In the genomic region with DNA sequence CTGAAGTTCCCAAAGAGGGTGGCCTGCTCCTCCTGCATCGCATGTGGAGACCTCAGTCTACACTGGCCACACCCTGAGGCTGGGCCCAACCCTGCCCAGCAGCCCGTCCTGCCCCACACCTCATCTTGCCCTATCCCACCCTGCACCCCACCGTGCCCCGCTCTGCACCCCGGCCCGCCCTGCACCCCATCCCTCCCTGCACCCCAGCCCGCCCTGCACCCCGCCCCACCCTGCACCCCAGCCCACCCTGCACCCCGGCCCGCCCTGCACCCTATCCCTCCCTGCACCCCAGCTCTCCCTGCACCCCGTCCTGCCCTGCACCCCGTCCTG, we compare ENCODE assay signal across 21 cellular contexts. TPM values are rescaled to one million over a fixed set of nuclear protein-coding genes. Genes with fewer than 3 reads are reported as not detected.
DNase-seq lines count a peak whose midpoint lies in the region; ATAC-seq and TF ChIP-seq lines count a peak whose summit lies in the region.
"Had no signal": no experiment of that assay in that cellular context is flagged by ENCODE, and none has a peak within 500 bp of the region (broad histone marks: within the 10 kb centered on the region; RNA-seq: fewer than 3 reads in every experiment).

No MANE protein-coding gene starts in this region.

- H3K4me2 ChIP-seq in neuronal stem cell (ENCODE audit: insufficient read depth, low read length, poor library complexity, severe bottlenecking), result no peak overlapping the region
- no peak overlapping the region for H3K4me2 ChIP-seq in GM23338
- H3K4me2 ChIP-seq: A549 had no signal

- peak overlapping the region; percentile 81 for H2AK5ac ChIP-seq in neuronal stem cell (ENCODE audit: low read depth, low read length)

- H4K8ac ChIP-seq in neuronal stem cell (ENCODE audit: low read depth, low read length), result no peak overlapping the region

- H2BK120ac ChIP-seq in neuronal stem cell (ENCODE audit: low read depth, low read length), result no peak overlapping the region

- H4K91ac ChIP-seq in neuronal stem cell (ENCODE audit: low read depth, low read length, poor library complexity), result no peak overlapping the region

- no peaks in the 10 kb centered on the region for H3K36me3 ChIP-seq in neuronal stem cell (replicated peaks in 1 of 2; ENCODE audit: control insufficient read depth in 2 of 2, insufficient read depth in 2 of 2, low read length in 2 of 2)
- no peaks in the 10 kb centered on the region for H3K36me3 ChIP-seq in GM23338 (ENCODE audit: insufficient read depth)
- H3K36me3 ChIP-seq: BLaER1 treated with 17β-estradiol and CSF1 and Interleukin-3, amounts not matched to agents 10 nM and 100 nM had no signal

- H3K27ac Mint-ChIP-seq in stimulated activated naive CD8-positive, alpha-beta T cell treated with anti-CD3 and anti-CD28 coated beads, Interleukin-15, amount 100 ng/mL, for 72 hours, result no peak overlapping the region
- H3K27ac Mint-ChIP-seq in GM23338, result no peak overlapping the region
- H3K27ac Mint-ChIP-seq: B cell; CD4-positive, alpha-beta T cell; CD8-positive, alpha-beta T cell had no signal

- no peaks in the 10 kb centered on the region for H3K9me2 ChIP-seq in GM23338 (ENCODE audit: insufficient read depth)

- H3K4me1 ChIP-seq in foreskin keratinocyte (peaks cover 3% of the 10 kb centered on the region), neuronal stem cell (ENCODE audit: control insufficient read depth in 2 of 2, insufficient read depth in 1 of 2, low read depth in 1 of 2, low read length in 2 of 2) (peaks cover 9 to 26% of the 10 kb centered on the region in 2 donors), GM23338 (ENCODE audit: insufficient read depth) (peaks cover 9% of the 10 kb centered on the region; the same call in 1 of the 2 replicates)

- H4K20me1 ChIP-seq in GM23338 (replicated peaks; ENCODE audit: insufficient read depth), result no peaks in the 10 kb centered on the region
- H4K20me1 ChIP-seq: BLaER1 treated with 17β-estradiol and CSF1 and Interleukin-3, amounts not matched to agents 10 nM and 100 nM had no signal

- H3K27me3 Mint-ChIP-seq in stimulated activated naive CD8-positive, alpha-beta T cell treated with anti-CD3 and anti-CD28 coated beads, Interleukin-15, amount 100 ng/mL, for 72 hours, result peaks cover 12% of the 10 kb centered on the region
- H3K27me3 Mint-ChIP-seq in GM23338 (ENCODE audit: insufficient read depth, low read depth, poor library complexity), result peaks cover 15% of the 10 kb centered on the region
- H3K27me3 Mint-ChIP-seq: CD4-positive, alpha-beta T cell had no signal

- H3K4me3 ChIP-seq in neuronal stem cell (ENCODE audit: low read length in 2 of 2) (no peak overlapping the region), GM23338 (no peak overlapping the region)
- H3K4me3 ChIP-seq: A549; BLaER1 treated with 17β-estradiol and CSF1 and Interleukin-3, amounts not matched to agents 10 nM and 100 nM had no signal

- H3K27ac ChIP-seq in foreskin keratinocyte, result no peak overlapping the region
- no peak overlapping the region for H3K27ac ChIP-seq in neuronal stem cell (replicated peaks; ENCODE audit: low read length)
- H3K27ac ChIP-seq in GM23338 (ENCODE audit: low read depth), result no peak overlapping the region
- H3K27ac ChIP-seq: 22Rv1, A549, C4-2B had no signal

- no peak overlapping the region for H3K18ac ChIP-seq in neuronal stem cell (ENCODE audit: low read length)

- peaks cover 2% of the 10 kb centered on the region for H3K4me1 Mint-ChIP-seq in stimulated activated naive CD8-positive, alpha-beta T cell treated with anti-CD3 and anti-CD28 coated beads, Interleukin-15, amount 100 ng/mL, for 72 hours
- peaks cover 10% of the 10 kb centered on the region for H3K4me1 Mint-ChIP-seq in GM23338

- no peaks in the 10 kb centered on the region for H3K36me3 Mint-ChIP-seq in GM23338 (ENCODE audit: low read depth)
- H3K36me3 Mint-ChIP-seq: CD8-positive, alpha-beta T cell had no signal

- no peak overlapping the region for H3K9ac ChIP-seq in neuronal stem cell (ENCODE audit: low read depth, low read length, poor library complexity)

- no peak overlapping the region for H3K14ac ChIP-seq in neuronal stem cell (ENCODE audit: low read length)

- DNase-seq in stimulated activated naive CD8-positive, alpha-beta T cell treated with anti-CD3 and anti-CD28 coated beads, Interleukin-15, amount 100 ng/mL, for 72 hours, result no peak
- no peak for DNase-seq in stimulated activated naive CD8-positive, alpha-beta T cell treated with anti-CD3 and anti-CD28 coated beads, Interleukin-15, Interleukin-2, amounts not matched to agents 100 U/mL and 50 U/mL, for 24 hours
- no peak for DNase-seq in foreskin keratinocyte
- DNase-seq in neuronal stem cell (ENCODE audit: low spot score), result no peak
- no peak for DNase-seq in GM23338 (ENCODE audit: low spot score)
- DNase-seq in hepatic stellate cell (ENCODE audit: low spot score), result no peak
- DNase-seq: AML-193; Caco-2; Calu3; CD4-positive, alpha-beta T cell; CD8-positive, alpha-beta T cell; DMS79 treated with DMSO at 0.1 percent for 48 hours; GF-D8 had no signal

- H2BK5ac ChIP-seq in neuronal stem cell (ENCODE audit: low read length), result peak overlapping the region; percentile 39

- H3K9me3 Mint-ChIP-seq in stimulated activated naive CD8-positive, alpha-beta T cell treated with anti-CD3 and anti-CD28 coated beads, Interleukin-15, amount 100 ng/mL, for 72 hours, result no peaks in the 10 kb centered on the region
- H3K9me3 Mint-ChIP-seq in GM23338, result no peaks in the 10 kb centered on the region; the same call in 1 of the 3 replicates
- H3K9me3 Mint-ChIP-seq: CD4-positive, alpha-beta T cell; CD8-positive, alpha-beta T cell had no signal

- no peaks in the 10 kb centered on the region for H3F3A ChIP-seq in GM23338 (replicated peaks; ENCODE audit: low read depth)

- H3K27me3 ChIP-seq in foreskin keratinocyte (peaks cover 15% of the 10 kb centered on the region), neuronal stem cell (ENCODE audit: control insufficient read depth in 3 of 3, insufficient read depth in 3 of 3, low read depth in 1 of 3, low read length in 3 of 3) (peaks cover 0 to 31% (median 0%) of the 10 kb centered on the region in 3 experiments), GM23338 (ENCODE audit: insufficient read depth) (no peaks in the 10 kb centered on the region)

- H2BK12ac ChIP-seq in neuronal stem cell (ENCODE audit: low read length), result no peak overlapping the region

- H2BK15ac ChIP-seq in neuronal stem cell (ENCODE audit: low read length), result peak overlapping the region; percentile 58

- H3K23ac ChIP-seq in neuronal stem cell (ENCODE audit: low read depth, low read length, poor library complexity), result peak overlapping the region; percentile 52

- peaks cover 1% of the 10 kb centered on the region for H3K79me1 ChIP-seq in neuronal stem cell (ENCODE audit: low read depth, low read length)

- H3K9me3 ChIP-seq in neuronal stem cell (replicated peaks in 1 of 2; ENCODE audit: control insufficient read depth in 2 of 2, insufficient read depth in 1 of 2, low read depth in 1 of 2, low read length in 2 of 2), result no peaks in the 10 kb centered on the region
- H3K9me3 ChIP-seq: A549; BLaER1 treated with 17β-estradiol and CSF1 and Interleukin-3, amounts not matched to agents 10 nM and 100 nM; Caco-2 had no signal

- H3K79me2 ChIP-seq in GM23338 (replicated peaks; ENCODE audit: insufficient read depth), result no peaks in the 10 kb centered on the region

- H2AFZ ChIP-seq in neuronal stem cell (ENCODE audit: low read length) (no peak overlapping the region), GM23338 (no peak overlapping the region)

- no peak overlapping the region for H3K4ac ChIP-seq in neuronal stem cell (ENCODE audit: low read length)

- H3K4me3 Mint-ChIP-seq in stimulated activated naive CD8-positive, alpha-beta T cell treated with anti-CD3 and anti-CD28 coated beads, Interleukin-15, amount 100 ng/mL, for 72 hours, result no peak overlapping the region
- no peak overlapping the region for H3K4me3 Mint-ChIP-seq in GM23338
- H3K4me3 Mint-ChIP-seq: B cell; CD4-positive, alpha-beta T cell; CD8-positive, alpha-beta T cell had no signal

- TF ChIP-seq CTCF in foreskin keratinocyte (conservative IDR thresholded peaks at IDR 0.05) (no peak), GM23338 (conservative IDR thresholded peaks at IDR 0.05; ENCODE audit: low read depth in 2 of 2) (no peak)

- WGBS in neuronal stem cell (ENCODE audit: extremely low coverage in 2 of 2, insufficient read length in 2 of 2, insufficient replicate concordance in 1 of 2), 2 donors, result no CpG with 5 or more reads among the region's 12 CpGs

- peak; percentile 67 for ATAC-seq in stimulated activated naive CD8-positive, alpha-beta T cell treated with anti-CD3 and anti-CD28 coated beads, Interleukin-15, amount 100 ng/mL, for 72 hours
- no peak for ATAC-seq in stimulated activated naive CD8-positive, alpha-beta T cell treated with anti-CD3 and anti-CD28 coated beads, Interleukin-15, Interleukin-2, amounts not matched to agents 100 U/mL and 50 U/mL, for 24 hours
- ATAC-seq in foreskin keratinocyte (peak; percentile 12), GM23338 (no peak), HG02870 (IDR thresholded peaks at IDR 0.05; ENCODE audit: unreplicated experiment) (no peak)
- ATAC-seq: CD8-positive, alpha-beta T cell had no signal

RNA-seq across cellular contexts. Expression of a gene that starts 14.5 kb away (rescaled TPM):
- not detected in 2 replicates for total RNA-seq in foreskin keratinocyte
- polyA plus RNA-seq in foreskin keratinocyte (not detected in 2 replicates), GM23338 (2016; fragmentation: Nextera tagmentation; extraction: Ambion mirVana) (4.8 and 5.1 TPM in 2 replicates)
- polyA plus RNA-seq in neuronal stem cell (2013, experiment 1 of 2), result 0.42 TPM
- polyA plus RNA-seq in neuronal stem cell (2013, experiment 2 of 2), result 0.35 TPM
- total RNA-seq in GM23338 (2014; rRNA removed; shearing (Covaris generic)), result 6.3 and 8.1 TPM in 2 replicates
- total RNA-seq: A172; B cell; Caco-2; Calu3; CD8-positive, alpha-beta T cell had no signal
- polyA plus RNA-seq: A549, BJ had no signal

RNA-seq across cellular contexts. Expression of a gene that starts 22.2 kb away (rescaled TPM):
- total RNA-seq in foreskin keratinocyte, result not detected in 2 replicates
- polyA plus RNA-seq in foreskin keratinocyte (not detected in 2 replicates), GM23338 (2016; fragmentation: Nextera tagmentation; extraction: Ambion mirVana) (51.4 and 55.7 TPM in 2 replicates)
- 0.35 TPM for polyA plus RNA-seq in neuronal stem cell (2013, experiment 1 of 2)
- 0.33 TPM for polyA plus RNA-seq in neuronal stem cell (2013, experiment 2 of 2)
- total RNA-seq in GM23338 (2014; rRNA removed; shearing (Covaris generic)), result 7.7 and 12.2 TPM in 2 replicates
- total RNA-seq: A172; Caco-2; Calu3; CD4-positive, alpha-beta T cell; CD8-positive, alpha-beta T cell had no signal
- polyA plus RNA-seq: A549, BJ had no signal

RNA-seq across cellular contexts. Expression of a gene that starts 24.5 kb away (rescaled TPM):
- total RNA-seq in foreskin keratinocyte, result 137 and 180 TPM in 2 replicates
- polyA plus RNA-seq in foreskin keratinocyte (94.3 and 134 TPM in 2 replicates), GM23338 (2016; fragmentation: Nextera tagmentation; extraction: Ambion mirVana) (1.9 and 2.1 TPM in 2 replicates)
- polyA plus RNA-seq in neuronal stem cell (2013, experiment 1 of 2), result 1.1 TPM
- 1.3 TPM for polyA plus RNA-seq in neuronal stem cell (2013, experiment 2 of 2)
- total RNA-seq in GM23338 (2014; rRNA removed; shearing (Covaris generic)), result 5.5 and 7.4 TPM in 2 replicates

RNA-seq across cellular contexts. Expression of a gene that starts 56.5 kb away (rescaled TPM):
- total RNA-seq in foreskin keratinocyte, result 64.9 and 68.1 TPM in 2 replicates
- 84.2 and 88.8 TPM in 2 replicates for polyA plus RNA-seq in foreskin keratinocyte
- polyA plus RNA-seq in neuronal stem cell (2013, experiment 1 of 2), result 33.5 TPM
- 35.6 TPM for polyA plus RNA-seq in neuronal stem cell (2013, experiment 2 of 2)
- total RNA-seq in GM23338 (2014; rRNA removed; shearing (Covaris generic)), result 51.5 and 67.7 TPM in 2 replicates
- 56.6 and 59.6 TPM in 2 replicates for polyA plus RNA-seq in GM23338 (2016; fragmentation: Nextera tagmentation; extraction: Ambion mirVana)

RNA-seq across cellular contexts. Expression of a gene that starts 56.5 kb away (rescaled TPM):
- total RNA-seq in foreskin keratinocyte, result 42.3 and 50.3 TPM in 2 replicates
- polyA plus RNA-seq in foreskin keratinocyte (42.9 and 54.1 TPM in 2 replicates), GM23338 (2016; fragmentation: Nextera tagmentation; extraction: Ambion mirVana) (104 and 114 TPM in 2 replicates)
- 40.1 TPM for polyA plus RNA-seq in neuronal stem cell (2013, experiment 1 of 2)
- polyA plus RNA-seq in neuronal stem cell (2013, experiment 2 of 2), result 35.5 TPM
- 41.0 and 41.3 TPM in 2 replicates for total RNA-seq in GM23338 (2014; rRNA removed; shearing (Covaris generic))

Comparison
In these comparisons a context has a peak if more than half of its experiments do, and no peak if none do; other contexts are left out.
1. ATAC-seq: peak in stimulated activated naive CD8-positive, alpha-beta T cell treated with anti-CD3 and anti-CD28 coated beads, Interleukin-15, amount 100 ng/mL, for 72 hours (single experiment) and foreskin keratinocyte (single experiment); none in stimulated activated naive CD8-positive, alpha-beta T cell treated with anti-CD3 and anti-CD28 coated beads, Interleukin-15, Interleukin-2, amounts not matched to agents 100 U/mL and 50 U/mL, for 24 hours (single experiment), GM23338 (single experiment) and HG02870 (single experiment).
2. RNA of a gene that starts 24.5 kb away (total RNA-seq): 137 to 180 TPM in foreskin keratinocyte; 5.5 to 7.4 TPM in GM23338; every median in the first group is over 10 times any median in the second.